In genomic region chr16:67530013-67530939, GRCh38 we compare ENCODE assay signal across 8 cellular contexts. TPM values are rescaled to one million over a fixed set of nuclear protein-coding genes. Genes with fewer than 3 reads are reported as not detected.
A peak's percentile ranks its signal among the peaks of the same experiment; 100 is the strongest.
DNase-seq lines count a peak whose midpoint lies in the region; ATAC-seq and TF ChIP-seq lines count a peak whose summit lies in the region.

No MANE protein-coding gene starts in this region.

- H3K36me3 ChIP-seq in HUES6 (ENCODE audit: control insufficient read depth, insufficient read depth, low read length) (no peaks in the 10 kb centered on the region), osteoblast (ENCODE audit: insufficient read depth, low read length) (peaks cover 6% of the 10 kb centered on the region)

- peak; percentile 28 for DNase-seq in stimulated activated CD4-positive, alpha-beta T cell treated with anti-CD3 and anti-CD28 coated beads, Interleukin-4, amount 100 ng/mL, for 1 hour
- DNase-seq in stimulated activated CD4-positive, alpha-beta T cell treated with anti-CD3 and anti-CD28 coated beads, Interleukin-4, amount 100 ng/mL, for 4 hours = no peak
- peak; percentile 90 for DNase-seq in cardiac septum (ENCODE audit: low spot score)
- DNase-seq in osteoblast (ENCODE audit: insufficient read length, low spot score, missing footprints) = peak; percentile 100
- DNase-seq in GM19240 (ENCODE audit: insufficient read length, low spot score) = no peak

- TF ChIP-seq CTCF in osteoblast (IDR thresholded peaks at IDR 0.05; ENCODE audit: extremely low read depth, low read depth, low read length) = no peak

- H3K27ac ChIP-seq in HUES6 (ENCODE audit: low read depth, low read length) = no peak overlapping the region; the same call in 1 of the 2 replicates
- H3K27ac ChIP-seq in adipose tissue (ENCODE audit: low read depth, low read length) = peak overlapping the region; percentile 34
- H3K27ac ChIP-seq in osteoblast (ENCODE audit: low read depth, low read length) = peak overlapping the region; percentile 70

- 2 to 6% (median 4%) methylated on average over 43 to 48 of the region's 48 CpGs for WGBS in adipose tissue, 3 donors

- H3K9ac ChIP-seq in HUES6 (ENCODE audit: low read length) = peak overlapping the region; percentile 69

- H3K4me3 ChIP-seq in HUES6 (ENCODE audit: low read depth, low read length) = peak overlapping the region; percentile 69
- H3K4me3 ChIP-seq in osteoblast (ENCODE audit: insufficient read depth, low read length) = peak overlapping the region; percentile 95

- H4K20me1 ChIP-seq in osteoblast (ENCODE audit: insufficient read depth, low read length) = peaks cover 44% of the 10 kb centered on the region

- intact Hi-C loops in cardiac septum (cut with DNase I) = loop anchor here (2.0 kb wide), 1 partner anchor 33 kb away; the partner anchor contains the start of gene CTCF

- peak overlapping the region; percentile 40 for H2AFZ ChIP-seq in osteoblast (ENCODE audit: low read length)

- H3K9me3 ChIP-seq in HUES6 (ENCODE audit: control insufficient read depth, insufficient read depth, low read depth, low read length) (no peaks in the 10 kb centered on the region), osteoblast (ENCODE audit: low read depth, low read length) (no peaks in the 10 kb centered on the region)

- peaks cover 60% of the 10 kb centered on the region for H3K79me2 ChIP-seq in osteoblast (ENCODE audit: insufficient read depth, low read length)

- H3K4me2 ChIP-seq in osteoblast (ENCODE audit: insufficient read depth, low read length) = peak overlapping the region; percentile 91

- H3K27me3 ChIP-seq in HUES6 (ENCODE audit: control insufficient read depth, insufficient read depth, low read length) (peaks cover 78% of the 10 kb centered on the region), osteoblast (ENCODE audit: insufficient read depth, low read length) (no peaks in the 10 kb centered on the region)

- H3K4me1 ChIP-seq in HUES6 (ENCODE audit: control insufficient read depth, insufficient read depth, low read length) (peaks cover 25% of the 10 kb centered on the region), osteoblast (ENCODE audit: insufficient read depth, low read length) (peaks cover 27% of the 10 kb centered on the region)

- ATAC-seq in HG03565 (IDR thresholded peaks at IDR 0.05; ENCODE audit: unreplicated experiment) = no peak

RNA-seq across cellular contexts. Expression of gene RIPOR1, which starts 1.6 kb away (rescaled TPM):
- polyA plus RNA-seq in adipose tissue = 10 to 100 TPM; 26.1 to 74.9 (median 61.1) TPM
- total RNA-seq in cardiac septum = 102 TPM
- total RNA-seq in osteoblast = 36.6 and 38.0 TPM in 2 replicates

RNA-seq across cellular contexts. Expression of gene CTCF, which starts 32.0 kb away (rescaled TPM):
- polyA plus RNA-seq in adipose tissue = 10 to 100 TPM; 12.4 to 26.0 (median 15.2) TPM
- total RNA-seq in cardiac septum (25.6 TPM), osteoblast (29.3 and 31.8 TPM in 2 replicates)

RNA-seq across cellular contexts. Expression of gene AGRP, which starts 46.9 kb away (rescaled TPM):
- under 1 TPM in 1 of 3 donors, not detected in 2; 0.09 TPM for polyA plus RNA-seq in adipose tissue
- total RNA-seq in cardiac septum (not detected), osteoblast (not detected in 2 replicates)

RNA-seq across cellular contexts. Expression of gene ATP6V0D1, which starts 49.3 kb away (rescaled TPM):
- 10 to 100 TPM; 34.0 to 77.2 (median 67.3) TPM for polyA plus RNA-seq in adipose tissue
- 58.8 TPM for total RNA-seq in cardiac septum
- 146 and 158 TPM in 2 replicates for total RNA-seq in osteoblast

Comparison
In these comparisons a context has a peak if more than half of its experiments do, and no peak if none do; other contexts are left out.
1. DNase-seq: peak in stimulated activated CD4-positive, alpha-beta T cell treated with anti-CD3 and anti-CD28 coated beads, Interleukin-4, amount 100 ng/mL, for 1 hour (single experiment), cardiac septum (single experiment) and osteoblast (single experiment); none in stimulated activated CD4-positive, alpha-beta T cell treated with anti-CD3 and anti-CD28 coated beads, Interleukin-4, amount 100 ng/mL, for 4 hours (0 of 2) and GM19240 (single experiment).